In genomic region chr3:9072667-9073009, GRCh38 we compare ENCODE assay signal across 26 cellular contexts.
DNase-seq lines count a peak whose midpoint lies in the region; ATAC-seq, FAIRE-seq and TF ChIP-seq lines count a peak whose summit lies in the region.
"Had no signal": no experiment of that assay in that cellular context is flagged by ENCODE, and none has a peak within 500 bp of the region (broad histone marks: within the 10 kb centered on the region; RNA-seq: fewer than 3 reads in every experiment).

No MANE protein-coding gene starts in this region.

- DNase-seq in HTR-8/SVneo (ENCODE audit: insufficient read length, low spot score) (no peak), bronchial epithelial cell (ENCODE audit: low read depth) (no peak), left ventricle myocardium inferior (no peak), gastrocnemius medialis (peak in 1 of 2 donors; percentile 18), COR-L47 (lab: John Stamatoyannopoulos, UW) (no peak), NCI-H345 treated with DMSO at 0.1 percent for 48 hours (lab: John Stamatoyannopoulos, UW; ENCODE audit: unreplicated experiment) (no peak)
- no peak for DNase-seq in effector memory CD8-positive, alpha-beta T cell
- DNase-seq: C1 segment of cervical spinal cord; Caco-2; CD4-positive, alpha-beta memory T cell; GF-D8; HCEC 1CT; MV-4-11; NCI-H1105; NCI-H1436 treated with DMSO at 0.1 percent for 48 hours; NCI-H187 treated with DMSO at 0.1 percent for 48 hours; NCI-H446; NCI-H524 treated with DMSO at 0.1 percent for 48 hours; NCI-H774; NK-92 treated with Interleukin-12 subunit alpha and Interleukin-12 subunit beta, amount 100 ng/mL, for 24 hours; PC-3 had no signal

- in situ Hi-C loops in gastrocnemius medialis (cut with MboI; ENCODE audit: low sequenced_read_pairs in 4 of 4) = loop anchor here in 1 of 4 donors (10.0 kb wide), 1 partner anchor 98 kb away; no protein-coding TSS in a partner anchor

- TF ChIP-seq CTCF in bronchial epithelial cell (IDR thresholded peaks at IDR 0.05; ENCODE audit: insufficient read depth, low read length, severe bottlenecking) (no peak), left ventricle myocardium inferior (IDR thresholded peaks at IDR 0.05; ENCODE audit: borderline replicate concordance) (no peak), gastrocnemius medialis (IDR thresholded peaks at IDR 0.05 in 4 of 5, conservative IDR thresholded peaks at IDR 0.05 in 1 of 5) (no peak)

- H3K4me1 ChIP-seq in left ventricle myocardium inferior = peaks cover 29% of the 10 kb centered on the region
- H3K4me1 ChIP-seq in gastrocnemius medialis = no peaks in the 10 kb centered on the region
- H3K4me1 ChIP-seq: A549, SJSA1 had no signal

- peaks cover 2% of the 10 kb centered on the region for H3K36me3 Mint-ChIP-seq in effector memory CD8-positive, alpha-beta T cell (ENCODE audit: insufficient read depth)
- H3K36me3 Mint-ChIP-seq: CD4-positive, alpha-beta memory T cell had no signal

- intact Hi-C loops in left ventricle myocardium inferior (cut with micrococcal nuclease) (no loop called here), gastrocnemius medialis (cut with DNase I; ENCODE audit: low total_unique reads) (no loop called here)

- H3K4me1 Mint-ChIP-seq in effector memory CD8-positive, alpha-beta T cell (ENCODE audit: low read depth in 2 of 2) = no peaks in the 10 kb centered on the region
- H3K4me1 Mint-ChIP-seq: CD4-positive, alpha-beta memory T cell had no signal

- H3K27ac ChIP-seq in left ventricle myocardium inferior (replicated peaks) = peak overlapping the region; percentile 44
- no peak overlapping the region for H3K27ac ChIP-seq in gastrocnemius medialis
- H3K27ac ChIP-seq: A549, SJSA1 had no signal

- H3K9me3 Mint-ChIP-seq in effector memory CD8-positive, alpha-beta T cell = no peaks in the 10 kb centered on the region
- H3K9me3 Mint-ChIP-seq: CD4-positive, alpha-beta memory T cell had no signal

- H3K27me3 ChIP-seq in bronchial epithelial cell (ENCODE audit: control insufficient read depth, insufficient read depth, low read length) (no peaks in the 10 kb centered on the region), left ventricle myocardium inferior (ENCODE audit: low read depth) (no peaks in the 10 kb centered on the region), gastrocnemius medialis (no peaks in the 10 kb centered on the region)
- H3K27me3 ChIP-seq: SJSA1 had no signal

- H3K4me3 ChIP-seq in bronchial epithelial cell (ENCODE audit: low read depth, low read length) (no peak overlapping the region), left ventricle myocardium inferior (no peak overlapping the region), gastrocnemius medialis (no peak overlapping the region)
- H3K4me3 ChIP-seq: A549, SJSA1 had no signal

- no peaks in the 10 kb centered on the region for H3K9me3 ChIP-seq in left ventricle myocardium inferior (replicated peaks)
- no peaks in the 10 kb centered on the region for H3K9me3 ChIP-seq in gastrocnemius medialis
- H3K9me3 ChIP-seq: A549, Caco-2, SJSA1 had no signal

- no peak overlapping the region for H3K4me3 Mint-ChIP-seq in effector memory CD8-positive, alpha-beta T cell
- H3K4me3 Mint-ChIP-seq: CD4-positive, alpha-beta memory T cell had no signal

- ATAC-seq in gastrocnemius medialis = peak; percentile 66 to 68
- ATAC-seq in effector memory CD8-positive, alpha-beta T cell (replicated peaks) = no peak
- ATAC-seq: A549, HepG2, PC-3 had no signal

- peak; percentile 4 for FAIRE-seq in HTR-8/SVneo (lab: Jason Lieb, UNC)
- FAIRE-seq in bronchial epithelial cell (lab: Jason Lieb, UNC) = peak; percentile 79
- FAIRE-seq: A549, GM12891, H1, HepG2 had no signal

- H3K36me3 ChIP-seq in bronchial epithelial cell (ENCODE audit: control insufficient read depth, insufficient read depth, low read length) = peaks cover 13% of the 10 kb centered on the region
- H3K36me3 ChIP-seq in left ventricle myocardium inferior = no peaks in the 10 kb centered on the region
- H3K36me3 ChIP-seq in gastrocnemius medialis = no peaks in the 10 kb centered on the region
- H3K36me3 ChIP-seq: SJSA1 had no signal

- no peak overlapping the region for H3K27ac Mint-ChIP-seq in effector memory CD8-positive, alpha-beta T cell

- TF ChIP-seq POLR2A in gastrocnemius medialis (IDR thresholded peaks at IDR 0.05) = no peak

- H3K27me3 Mint-ChIP-seq in effector memory CD8-positive, alpha-beta T cell = peaks cover 15 to 32% of the 10 kb centered on the region in 2 donors
